13 cellular contexts compared by ENCODE assay signal in genomic region chr1:66542314-66542713, GRCh38. TPM values are rescaled to one million over a fixed set of nuclear protein-coding genes. Genes with fewer than 3 reads are reported as not detected.
A peak's percentile ranks its signal among the peaks of the same experiment; 100 is the strongest.
DNase-seq lines count a peak whose midpoint lies in the region; ATAC-seq, FAIRE-seq and TF ChIP-seq lines count a peak whose summit lies in the region.
"Had no signal": no experiment of that assay in that cellular context is flagged by ENCODE, and none has a peak within 500 bp of the region (broad histone marks: within the 10 kb centered on the region; RNA-seq: fewer than 3 reads in every experiment).

No MANE protein-coding gene starts in this region.

- no peak for TF ChIP-seq CTCF in Calu3 (IDR thresholded peaks at IDR 0.05; ENCODE audit: unreplicated experiment)
- TF ChIP-seq CTCF in HEK293 (tag by site-specific recombination; IDR thresholded peaks at IDR 0.05) = no peak
- no peak for TF ChIP-seq CTCF in dorsolateral prefrontal cortex (IDR thresholded peaks at IDR 0.05 in 54 of 56, conservative IDR thresholded peaks at IDR 0.05 in 2 of 56; ENCODE audit: low read depth in 1 of 56, partially characterized antibody in 56 of 56)
- no peak for TF ChIP-seq CTCF in osteocyte (IDR thresholded peaks at IDR 0.05)
- no peak for TF ChIP-seq CTCF in omental fat pad (IDR thresholded peaks at IDR 0.05)

- H3K9me3 Mint-ChIP-seq in Calu3 (ENCODE audit: low read depth, unreplicated experiment) = no peaks in the 10 kb centered on the region
- H3K9me3 Mint-ChIP-seq in osteocyte (ENCODE audit: unreplicated experiment) = no peaks in the 10 kb centered on the region
- no peaks in the 10 kb centered on the region for H3K9me3 Mint-ChIP-seq in activated naive CD4-positive, alpha-beta T cell treated with anti-CD3 and anti-CD28 coated beads for 36 hours
- H3K9me3 Mint-ChIP-seq: activated CD4-positive, alpha-beta memory T cell treated with anti-CD3 and anti-CD28 coated beads, Interleukin-2, amount 10 ng/mL, durations not matched to agents 7 days and 5 days had no signal

- H3K4me1 ChIP-seq in HEK293 (ENCODE audit: control insufficient read depth, insufficient read depth, low read length) = peaks cover 30% of the 10 kb centered on the region

- H3K27me3 Mint-ChIP-seq in Calu3 (ENCODE audit: unreplicated experiment) (no peaks in the 10 kb centered on the region), osteocyte (ENCODE audit: unreplicated experiment) (no peaks in the 10 kb centered on the region)
- H3K27me3 Mint-ChIP-seq in activated naive CD4-positive, alpha-beta T cell treated with anti-CD3 and anti-CD28 coated beads for 36 hours (ENCODE audit: low read depth) = peaks cover 13% of the 10 kb centered on the region

- POLR2A ChIA-PET in HEK293 (lab: Yijun Ruan, JAX) = no interaction called here

- no peaks in the 10 kb centered on the region for H3K36me3 ChIP-seq in HEK293 (ENCODE audit: control insufficient read depth in 2 of 2, insufficient read depth in 1 of 2, low read length in 2 of 2)

- no peak overlapping the region for H3K4me3 ChIP-seq in HEK293 (ENCODE audit: low read depth, low read length)
- peak overlapping the region in 14 of 59 donors; percentile 5 to 25 (median 8) for H3K4me3 ChIP-seq in dorsolateral prefrontal cortex
- H3K4me3 ChIP-seq: GM12878, mucosa of descending colon had no signal

- no TSS peak for BruUV-seq in Calu3 (replicated peaks; lab: Mats Ljungman, UMichigan)

- no peaks in the 10 kb centered on the region for H3K9me3 ChIP-seq in HEK293 (ENCODE audit: control insufficient read depth, insufficient read depth, low read depth, low read length)
- H3K9me3 ChIP-seq: mucosa of descending colon had no signal

- CTCF ChIA-PET in Calu3 (lab: Charles Lee) (no interaction called here), HEK293 (lab: Yijun Ruan, JAX) (no interaction called here)
- CTCF ChIA-PET in activated naive CD4-positive, alpha-beta T cell treated with anti-CD3 and anti-CD28 coated beads for 36 hours (lab: Charles Lee) = no interaction called here

- H3K4me3 Mint-ChIP-seq in Calu3 (ENCODE audit: low read depth, unreplicated experiment) = no peak overlapping the region
- H3K4me3 Mint-ChIP-seq in osteocyte (ENCODE audit: unreplicated experiment) = no peak overlapping the region
- H3K4me3 Mint-ChIP-seq in activated naive CD4-positive, alpha-beta T cell treated with anti-CD3 and anti-CD28 coated beads for 36 hours = no peak overlapping the region
- H3K4me3 Mint-ChIP-seq: activated CD4-positive, alpha-beta memory T cell treated with anti-CD3 and anti-CD28 coated beads, Interleukin-2, amount 10 ng/mL, durations not matched to agents 7 days and 5 days had no signal

- FAIRE-seq in RCC 7860 (lab: Jason Lieb, UNC) = no peak
- FAIRE-seq: GM12878 had no signal

- H3K36me3 Mint-ChIP-seq in Calu3 (ENCODE audit: insufficient read depth, unreplicated experiment) (peaks cover 9% of the 10 kb centered on the region), osteocyte (ENCODE audit: unreplicated experiment) (peaks cover 31% of the 10 kb centered on the region)
- H3K36me3 Mint-ChIP-seq in activated naive CD4-positive, alpha-beta T cell treated with anti-CD3 and anti-CD28 coated beads for 36 hours (ENCODE audit: low read depth) = no peaks in the 10 kb centered on the region

- no peak for ATAC-seq in omental fat pad (ENCODE audit: low FRiP score)
- ATAC-seq: GM12878 had no signal

- H3K4me1 Mint-ChIP-seq in Calu3 (ENCODE audit: low read depth, unreplicated experiment) (peaks cover 55% of the 10 kb centered on the region), osteocyte (ENCODE audit: unreplicated experiment) (peaks cover 81% of the 10 kb centered on the region)
- no peaks in the 10 kb centered on the region for H3K4me1 Mint-ChIP-seq in activated naive CD4-positive, alpha-beta T cell treated with anti-CD3 and anti-CD28 coated beads for 36 hours (ENCODE audit: low read depth)
- H3K4me1 Mint-ChIP-seq: activated CD4-positive, alpha-beta memory T cell treated with anti-CD3 and anti-CD28 coated beads, Interleukin-2, amount 10 ng/mL, durations not matched to agents 7 days and 5 days had no signal

- H3K27ac ChIP-seq in HEK293 (ENCODE audit: extremely low read depth, low read depth, low read length) (peak overlapping the region; percentile 94), dorsolateral prefrontal cortex (peak overlapping the region in 55 of 59 donors; percentile 11 to 90 (median 82))

- no peaks in the 10 kb centered on the region for H3K27me3 ChIP-seq in dorsolateral prefrontal cortex

- intact Hi-C loops in Calu3 (cut with micrococcal nuclease; ENCODE audit: unreplicated experiment) = no loop called here
- intact Hi-C loops in dorsolateral prefrontal cortex (cut with DNase I) = loop anchor here (2.0 to 10.0 kb wide), 3 partner anchors 58 to 182 kb away; no protein-coding TSS in a partner anchor
- intact Hi-C loops in activated naive CD4-positive, alpha-beta T cell treated with anti-CD3 and anti-CD28 coated beads for 36 hours (cut with micrococcal nuclease) = no loop called here

- H3K27ac Mint-ChIP-seq in Calu3 (ENCODE audit: unreplicated experiment) (peak overlapping the region; percentile 24), osteocyte (ENCODE audit: unreplicated experiment) (peak overlapping the region; percentile 93)
- no peak overlapping the region for H3K27ac Mint-ChIP-seq in activated naive CD4-positive, alpha-beta T cell treated with anti-CD3 and anti-CD28 coated beads for 36 hours
- H3K27ac Mint-ChIP-seq: activated CD4-positive, alpha-beta memory T cell treated with anti-CD3 and anti-CD28 coated beads, Interleukin-2, amount 10 ng/mL, durations not matched to agents 7 days and 5 days had no signal

- DNase-seq in Calu3 (no peak), dorsolateral prefrontal cortex (no peak), osteocyte (ENCODE audit: extremely low spot score, unreplicated experiment) (no peak), RCC 7860 (ENCODE audit: low spot score) (no peak), omental fat pad (ENCODE audit: low spot score) (no peak)
- DNase-seq in activated naive CD4-positive, alpha-beta T cell treated with anti-CD3 and anti-CD28 coated beads for 36 hours = no peak
- no peak for DNase-seq in activated naive CD4-positive, alpha-beta T cell treated with anti-CD3 and anti-CD28 coated beads, Interleukin-2, amount 50 U/mL, for 16 hours
- DNase-seq: activated CD4-positive, alpha-beta memory T cell treated with anti-CD3 and anti-CD28 coated beads, Interleukin-2, amount 10 ng/mL, durations not matched to agents 7 days and 5 days; NCI-H2107; nucleus accumbens had no signal

TF ChIP-seq in HEK293, 187 proteins besides CTCF, POLR2A, EP300 and RAD21:
- TF ChIP-seq ZNF629 (tag by site-specific recombination; IDR thresholded peaks at IDR 0.05) (peak; percentile 12), ATF2 (tag by site-specific recombination; IDR thresholded peaks at IDR 0.05; ENCODE audit: low read depth) (peak; percentile 7; the same call in 1 of the 2 replicates), ZNF514 (tag by site-specific recombination; IDR thresholded peaks at IDR 0.05) (no peak)

RNA-seq across cellular contexts. Expression of gene SGIP1, which starts 8.4 kb away (rescaled TPM):
- total RNA-seq in Calu3 (2022) (not detected in 2 replicates), dorsolateral prefrontal cortex (100 to 1,000 TPM; 106 to 187 (median 149) TPM), osteocyte (118 and 123 TPM in 2 replicates), omental fat pad (1 to 10 TPM; 1.9 to 8.8 (median 4.8) TPM)
- total RNA-seq in activated naive CD4-positive, alpha-beta T cell treated with anti-CD3 and anti-CD28 coated beads for 36 hours = under 1 TPM in 1 of 2 experiments, not detected in 1; 0.07 TPM
- total RNA-seq: GM12878 had no signal

Comparison
In these comparisons a context has a peak if more than half of its experiments do, and no peak if none do; other contexts are left out.
1. RNA of gene SGIP1, which starts 8.4 kb away (total RNA-seq): 106 to 187 TPM in dorsolateral prefrontal cortex and 118 to 123 TPM in osteocyte; 1.9 to 8.8 TPM in omental fat pad, 0.07 TPM in activated naive CD4-positive, alpha-beta T cell treated with anti-CD3 and anti-CD28 coated beads for 36 hours and not detected in Calu3; every median in the first group is over 10 times any median in the second.
2. intact Hi-C loops: an anchor here in dorsolateral prefrontal cortex (2.0 to 10.0 kb wide); none called in Calu3 and activated naive CD4-positive, alpha-beta T cell treated with anti-CD3 and anti-CD28 coated beads for 36 hours.